Comparison of ENCODE assay signal across 11 cellular contexts in the genomic region with DNA sequence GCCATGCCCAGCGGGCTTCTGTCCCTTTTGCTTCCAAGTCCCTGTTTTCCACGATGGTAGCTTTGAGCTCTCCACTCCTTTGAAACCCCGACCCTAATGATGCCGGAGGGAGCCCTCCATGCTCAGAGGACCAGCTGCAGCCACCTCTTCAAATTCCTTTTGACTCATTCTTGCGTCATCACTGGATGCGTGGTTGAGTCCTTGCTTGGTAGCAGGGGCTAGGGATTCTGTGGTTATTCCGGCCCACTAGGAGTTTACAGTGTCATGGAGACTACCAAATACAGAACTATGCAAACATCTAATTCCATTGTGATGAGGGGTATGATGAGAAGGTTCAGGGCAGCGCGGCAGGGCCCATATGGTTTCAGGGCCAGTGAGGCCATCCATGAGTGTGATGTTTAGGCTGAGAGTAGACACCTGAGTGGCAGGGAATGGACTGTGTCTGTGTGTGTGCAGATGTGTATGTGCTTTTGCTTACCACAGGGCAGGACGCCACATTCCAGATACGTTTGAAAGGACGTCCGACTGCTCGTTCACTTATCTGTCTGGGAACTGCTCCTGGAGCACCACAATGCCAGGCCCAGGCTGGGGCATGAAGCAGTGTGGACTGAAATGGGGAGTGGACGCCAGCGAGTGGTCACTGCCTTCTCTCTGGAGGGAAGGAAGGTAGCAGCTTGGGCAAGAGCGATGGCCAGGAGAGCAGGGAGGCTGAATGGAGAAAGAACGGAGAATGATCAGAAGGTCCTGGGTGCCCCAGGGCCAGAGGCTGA. TPM values are rescaled to one million over a fixed set of nuclear protein-coding genes. Genes with fewer than 3 reads are reported as not detected.
DNase-seq lines count a peak whose midpoint lies in the region; ATAC-seq and TF ChIP-seq lines count a peak whose summit lies in the region.
"Had no signal": no experiment of that assay in that cellular context is flagged by ENCODE, and none has a peak within 500 bp of the region (broad histone marks: within the 10 kb centered on the region; RNA-seq: fewer than 3 reads in every experiment).

No MANE protein-coding gene starts in this region.

- DNase-seq in DMS53 (lab: John Stamatoyannopoulos, UW) (peak; percentile 94), fibroblast of the aortic adventitia (ENCODE audit: low read depth) (peak; percentile 99), renal cortical epithelial cell (ENCODE audit: low read depth) (peak; percentile 99), NCI-H82 (lab: John Stamatoyannopoulos, UW) (no peak), RPMI8226 (no peak)
- DNase-seq in effector memory CD8-positive, alpha-beta T cell: no peak
- no peak for DNase-seq in activated CD8-positive, alpha-beta T cell treated with anti-CD3 and anti-CD28 coated beads, Interleukin-2, amount 10 ng/mL, durations not matched to agents 7 days and 5 days

- CTCF ChIA-PET in activated CD8-positive, alpha-beta T cell treated with anti-CD3 and anti-CD28 coated beads, Interleukin-2, amount 10 ng/mL, durations not matched to agents 7 days and 5 days (lab: Charles Lee): no interaction called here

- no peaks in the 10 kb centered on the region for H3K36me3 Mint-ChIP-seq in effector memory CD8-positive, alpha-beta T cell (ENCODE audit: insufficient read depth)
- H3K36me3 Mint-ChIP-seq in activated CD8-positive, alpha-beta T cell treated with anti-CD3 and anti-CD28 coated beads, Interleukin-2, amount 10 ng/mL, durations not matched to agents 7 days and 5 days (ENCODE audit: low read depth): no peaks in the 10 kb centered on the region
- H3K36me3 Mint-ChIP-seq: activated naive CD4-positive, alpha-beta T cell treated with anti-CD3 and anti-CD28 coated beads, Interleukin-2, amount 50 U/mL, for 72 hours had no signal

- H3K4me3 ChIP-seq in fibroblast of the aortic adventitia (ENCODE audit: low read depth, low read length): no peak overlapping the region
- H3K4me3 ChIP-seq: GM12878 had no signal

- no peak overlapping the region for H3K27ac Mint-ChIP-seq in effector memory CD8-positive, alpha-beta T cell
- no peak overlapping the region for H3K27ac Mint-ChIP-seq in activated CD8-positive, alpha-beta T cell treated with anti-CD3 and anti-CD28 coated beads, Interleukin-2, amount 10 ng/mL, durations not matched to agents 7 days and 5 days
- H3K27ac Mint-ChIP-seq: stimulated activated naive CD8-positive, alpha-beta T cell treated with anti-CD3 and anti-CD28 coated beads, Interleukin-15, Interleukin-2, amounts not matched to agents 100 ng/mL and 50 ng/mL, for 24 hours had no signal

- peaks cover 0 to 6% of the 10 kb centered on the region in 2 donors for H3K4me1 Mint-ChIP-seq in effector memory CD8-positive, alpha-beta T cell (ENCODE audit: low read depth in 2 of 2)
- no peaks in the 10 kb centered on the region for H3K4me1 Mint-ChIP-seq in activated CD8-positive, alpha-beta T cell treated with anti-CD3 and anti-CD28 coated beads, Interleukin-2, amount 10 ng/mL, durations not matched to agents 7 days and 5 days (ENCODE audit: low read depth)

- POLR2A ChIA-PET in activated CD8-positive, alpha-beta T cell treated with anti-CD3 and anti-CD28 coated beads, Interleukin-2, amount 10 ng/mL, durations not matched to agents 7 days and 5 days (lab: Charles Lee): interaction anchor here (0.6 kb wide), 1 partner anchor 613 kb away, joined by 3 read pairs; no protein-coding TSS in a partner anchor

- H3K9me3 Mint-ChIP-seq in effector memory CD8-positive, alpha-beta T cell: no peaks in the 10 kb centered on the region
- no peaks in the 10 kb centered on the region for H3K9me3 Mint-ChIP-seq in activated CD8-positive, alpha-beta T cell treated with anti-CD3 and anti-CD28 coated beads, Interleukin-2, amount 10 ng/mL, durations not matched to agents 7 days and 5 days (ENCODE audit: insufficient read depth)
- H3K9me3 Mint-ChIP-seq: activated naive CD4-positive, alpha-beta T cell treated with anti-CD3 and anti-CD28 coated beads, Interleukin-2, amount 50 U/mL, for 72 hours; stimulated activated naive CD8-positive, alpha-beta T cell treated with anti-CD3 and anti-CD28 coated beads, Interleukin-15, Interleukin-2, amounts not matched to agents 100 ng/mL and 50 ng/mL, for 24 hours had no signal

- H3K4me3 Mint-ChIP-seq in effector memory CD8-positive, alpha-beta T cell: no peak overlapping the region
- no peak overlapping the region for H3K4me3 Mint-ChIP-seq in activated CD8-positive, alpha-beta T cell treated with anti-CD3 and anti-CD28 coated beads, Interleukin-2, amount 10 ng/mL, durations not matched to agents 7 days and 5 days
- H3K4me3 Mint-ChIP-seq: stimulated activated naive CD8-positive, alpha-beta T cell treated with anti-CD3 and anti-CD28 coated beads, Interleukin-15, Interleukin-2, amounts not matched to agents 100 ng/mL and 50 ng/mL, for 24 hours had no signal

- peak; percentile 95 for ATAC-seq in SK-N-SH treated with all-trans-retinoic acid at 6 μM for 48 hours
- no peak for ATAC-seq in effector memory CD8-positive, alpha-beta T cell (replicated peaks)
- ATAC-seq in activated CD8-positive, alpha-beta T cell treated with anti-CD3 and anti-CD28 coated beads, Interleukin-2, amount 10 ng/mL, durations not matched to agents 7 days and 5 days: no peak

- TF ChIP-seq CTCF in fibroblast of the aortic adventitia (IDR thresholded peaks at IDR 0.05; ENCODE audit: insufficient read depth, low read length): no peak

- peaks cover 0 to 12% of the 10 kb centered on the region in 2 donors for H3K27me3 Mint-ChIP-seq in effector memory CD8-positive, alpha-beta T cell
- H3K27me3 Mint-ChIP-seq in activated CD8-positive, alpha-beta T cell treated with anti-CD3 and anti-CD28 coated beads, Interleukin-2, amount 10 ng/mL, durations not matched to agents 7 days and 5 days (ENCODE audit: low read depth): no peaks in the 10 kb centered on the region
- H3K27me3 Mint-ChIP-seq: stimulated activated naive CD8-positive, alpha-beta T cell treated with anti-CD3 and anti-CD28 coated beads, Interleukin-15, Interleukin-2, amounts not matched to agents 100 ng/mL and 50 ng/mL, for 24 hours had no signal

TF ChIP-seq in SK-N-SH treated with all-trans-retinoic acid at 6 μM for 48 hours, 23 proteins besides CTCF, POLR2A, EP300 and RAD21:
- no peak for TF ChIP-seq RARB (CRISPR knock-in tag; IDR thresholded peaks at IDR 0.05)
- TF ChIP-seq OSR1 (CRISPR knock-in tag; IDR thresholded peaks at IDR 0.05): no peak
- TF ChIP-seq ISL1 (CRISPR knock-in tag; IDR thresholded peaks at IDR 0.05): no peak
- TF ChIP-seq, protein P1, sequence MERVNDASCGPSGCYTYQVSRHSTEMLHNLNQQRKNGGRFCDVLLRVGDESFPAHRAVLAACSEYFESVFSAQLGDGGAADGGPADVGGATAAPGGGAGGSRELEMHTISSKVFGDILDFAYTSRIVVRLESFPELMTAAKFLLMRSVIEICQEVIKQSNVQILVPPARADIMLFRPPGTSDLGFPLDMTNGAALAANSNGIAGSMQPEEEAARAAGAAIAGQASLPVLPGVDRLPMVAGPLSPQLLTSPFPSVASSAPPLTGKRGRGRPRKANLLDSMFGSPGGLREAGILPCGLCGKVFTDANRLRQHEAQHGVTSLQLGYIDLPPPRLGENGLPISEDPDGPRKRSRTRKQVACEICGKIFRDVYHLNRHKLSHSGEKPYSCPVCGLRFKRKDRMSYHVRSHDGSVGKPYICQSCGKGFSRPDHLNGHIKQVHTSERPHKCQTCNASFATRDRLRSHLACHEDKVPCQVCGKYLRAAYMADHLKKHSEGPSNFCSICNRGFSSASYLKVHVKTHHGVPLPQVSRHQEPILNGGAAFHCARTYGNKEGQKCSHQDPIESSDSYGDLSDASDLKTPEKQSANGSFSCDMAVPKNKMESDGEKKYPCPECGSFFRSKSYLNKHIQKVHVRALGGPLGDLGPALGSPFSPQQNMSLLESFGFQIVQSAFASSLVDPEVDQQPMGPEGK (CRISPR knock-in tag; IDR thresholded peaks at IDR 0.05; ENCODE audit: borderline replicate concordance): no peak

RNA-seq across cellular contexts. Expression of a gene that starts 30.4 kb away (rescaled TPM):
- 4.4 and 15.4 TPM in 2 replicates for total RNA-seq in fibroblast of the aortic adventitia (ENCODE audit: low replicate concordance)
- total RNA-seq in renal cortical epithelial cell: 4.5 and 9.0 TPM in 2 replicates
- total RNA-seq in activated CD8-positive, alpha-beta T cell treated with anti-CD3 and anti-CD28 coated beads, Interleukin-2, amount 10 ng/mL, durations not matched to agents 7 days and 5 days: 10 to 100 TPM; 19.5 to 23.6 TPM

RNA-seq across cellular contexts. Expression of a gene that starts 30.5 kb away (rescaled TPM):
- total RNA-seq in fibroblast of the aortic adventitia (ENCODE audit: low replicate concordance): not detected in 2 replicates
- total RNA-seq in renal cortical epithelial cell: not detected in 2 replicates
- total RNA-seq in activated CD8-positive, alpha-beta T cell treated with anti-CD3 and anti-CD28 coated beads, Interleukin-2, amount 10 ng/mL, durations not matched to agents 7 days and 5 days: not detected

Comparison
In these comparisons a context has a peak if more than half of its experiments do, and no peak if none do; other contexts are left out.
1. DNase-seq: peak in DMS53 (single experiment), fibroblast of the aortic adventitia (single experiment) and renal cortical epithelial cell (single experiment); none in effector memory CD8-positive, alpha-beta T cell (0 of 3), activated CD8-positive, alpha-beta T cell treated with anti-CD3 and anti-CD28 coated beads, Interleukin-2, amount 10 ng/mL, durations not matched to agents 7 days and 5 days (single experiment), NCI-H82 (single experiment) and RPMI8226 (single experiment).